In the genomic region with DNA sequence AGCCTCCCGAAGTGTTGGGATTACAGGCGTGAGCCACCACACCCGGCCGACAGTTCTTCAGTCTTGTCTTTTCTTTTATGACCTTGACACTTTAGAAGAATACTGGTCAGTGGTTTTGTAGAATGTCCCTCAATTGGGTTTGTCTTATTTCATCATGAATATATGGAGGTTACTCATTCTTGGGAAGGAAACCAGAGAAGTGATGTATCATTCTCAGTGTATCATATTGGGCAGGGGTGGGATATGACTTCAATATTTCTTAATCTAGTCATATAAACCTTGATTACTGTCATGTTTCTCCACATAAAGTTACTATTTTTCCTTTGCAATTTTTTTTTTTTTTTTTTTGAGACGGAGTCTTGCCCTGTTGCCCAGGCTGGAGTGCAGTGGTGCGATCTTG, we compare ENCODE assay signal across 19 cellular contexts. TPM values are rescaled to one million over a fixed set of nuclear protein-coding genes. Genes with fewer than 3 reads are reported as not detected.
DNase-seq lines count a peak whose midpoint lies in the region; ATAC-seq and TF ChIP-seq lines count a peak whose summit lies in the region.
"Had no signal": no experiment of that assay in that cellular context is flagged by ENCODE, and none has a peak within 500 bp of the region (broad histone marks: within the 10 kb centered on the region; RNA-seq: fewer than 3 reads in every experiment).

No MANE protein-coding gene starts in this region.

- dilution Hi-C loops in IMR-90 (cut with HindIII; ENCODE audit: low sequenced_read_pairs, unreplicated experiment), result no loop called here

- H4K91ac ChIP-seq in IMR-90 (ENCODE audit: insufficient read depth, low read depth, low read length) (no peak overlapping the region), mesenchymal stem cell (ENCODE audit: low read length) (no peak overlapping the region)

- peak; percentile 51 for DNase-seq in EL
- DNase-seq in IMR-90, result peak; percentile 79
- peak; percentile 28 for DNase-seq in dermis blood vessel endothelial cell
- DNase-seq in osteoblast (ENCODE audit: insufficient read length, low spot score, missing footprints), result peak; percentile 90
- no peak for DNase-seq in mesenchymal stem cell
- DNase-seq in NCI-H1694 (lab: John Stamatoyannopoulos, UW), result no peak
- DNase-seq: activated CD4-positive, alpha-beta T cell treated with anti-CD3 and anti-CD28 coated beads, Interleukin-2, amount 50 U/mL, for 4 hours; activated CD8-positive, alpha-beta memory T cell treated with anti-CD3 and anti-CD28 coated beads, Interleukin-2, amount 50 U/mL, for 48 hours; activated effector memory CD4-positive, alpha-beta T cell treated with anti-CD3 and anti-CD28 coated beads, Interleukin-2, amount 50 U/mL, for 16 hours; CD4-positive, alpha-beta memory T cell; DMS53; effector memory CD8-positive, alpha-beta T cell; foreskin keratinocyte; hypothalamus; NCI-H1417 treated with DMSO at 0.1 percent for 48 hours; NCI-H510A treated with DMSO at 0.1 percent for 48 hours; stimulated activated CD4-positive, alpha-beta T cell treated with anti-CD3 and anti-CD28 coated beads, Interleukin-1b, Interleukin-23, amount 100 ng/mL, for 48 hours had no signal

- H2BK20ac ChIP-seq in IMR-90 (ENCODE audit: low read depth, low read length), result no peak overlapping the region

- TF ChIP-seq POLR2A in IMR-90 (IDR thresholded peaks at IDR 0.05; ENCODE audit: low read depth, low read length), result no peak

- H3K27ac ChIP-seq in IMR-90 (ENCODE audit: insufficient read depth, low read length) (no peak overlapping the region), osteoblast (ENCODE audit: low read depth, low read length) (peak overlapping the region; percentile 36), mesenchymal stem cell (ENCODE audit: low read length, poor library complexity, severe bottlenecking) (no peak overlapping the region)
- H3K27ac ChIP-seq: foreskin keratinocyte, vagina had no signal

- no peak overlapping the region for H3K56ac ChIP-seq in IMR-90 (ENCODE audit: extremely low read depth, insufficient read depth, low read length)

- H3K4me3 ChIP-seq in IMR-90 (ENCODE audit: insufficient read depth, low read depth, low read length), result no peak overlapping the region
- no peak overlapping the region for H3K4me3 ChIP-seq in osteoblast (ENCODE audit: insufficient read depth, low read length)
- H3K4me3 ChIP-seq in mesenchymal stem cell (ENCODE audit: insufficient read depth in 1 of 2, low read depth in 1 of 2, low read length in 2 of 2), result no peak overlapping the region
- H3K4me3 ChIP-seq: vagina had no signal

- peaks cover 13% of the 10 kb centered on the region for H3K9me1 ChIP-seq in IMR-90 (ENCODE audit: insufficient read depth, low read length)

- intact Hi-C loops in IMR-90 (cut with micrococcal nuclease), result no loop called here

- H3K18ac ChIP-seq in IMR-90 (ENCODE audit: low read depth, low read length), result no peak overlapping the region
- no peak overlapping the region for H3K18ac ChIP-seq in mesenchymal stem cell (ENCODE audit: low read depth in 1 of 2, low read length in 2 of 2)

- TF ChIP-seq CTCF in IMR-90 (conservative IDR thresholded peaks at IDR 0.05; ENCODE audit: low read depth, low read length), result no peak
- no peak for TF ChIP-seq CTCF in osteoblast (IDR thresholded peaks at IDR 0.05; ENCODE audit: extremely low read depth, low read depth, low read length)

- no peak overlapping the region for H2AK9ac ChIP-seq in IMR-90 (replicated peaks; ENCODE audit: low read depth, low read length, poor library complexity)

- H4K5ac ChIP-seq in IMR-90 (ENCODE audit: low read depth, low read length), result no peak overlapping the region

- H3K14ac ChIP-seq in IMR-90 (replicated peaks; ENCODE audit: low read depth, low read length) (no peak overlapping the region), mesenchymal stem cell (ENCODE audit: low read length in 2 of 2) (no peak overlapping the region)

- peaks cover 69% of the 10 kb centered on the region for H3K79me2 ChIP-seq in osteoblast (ENCODE audit: insufficient read depth, low read length)

- POLR2A ChIA-PET in IMR-90 (lab: Charles Lee; ENCODE audit: unreplicated experiment), result no interaction called here

- H3K4ac ChIP-seq in IMR-90 (ENCODE audit: low read depth, low read length) (no peak overlapping the region), mesenchymal stem cell (ENCODE audit: low read depth in 1 of 2, low read length in 2 of 2) (no peak overlapping the region)

- no peak overlapping the region for H2BK12ac ChIP-seq in mesenchymal stem cell (ENCODE audit: low read length in 2 of 2)

- H3K36me3 ChIP-seq in IMR-90 (ENCODE audit: control insufficient read depth, insufficient read depth, low read length), result peaks cover 1% of the 10 kb centered on the region; the same call in 1 of the 2 replicates
- no peaks in the 10 kb centered on the region for H3K36me3 ChIP-seq in osteoblast (ENCODE audit: insufficient read depth, low read length)
- no peaks in the 10 kb centered on the region for H3K36me3 ChIP-seq in mesenchymal stem cell (ENCODE audit: control insufficient read depth in 1 of 2, insufficient read depth in 2 of 2, low read depth in 1 of 2, low read length in 2 of 2)
- H3K36me3 ChIP-seq: vagina had no signal

- peaks cover 32 to 56% of the 10 kb centered on the region in 2 experiments for H3K79me1 ChIP-seq in IMR-90 (ENCODE audit: low read depth in 1 of 2, low read length in 2 of 2)
- peaks cover 12% of the 10 kb centered on the region for H3K79me1 ChIP-seq in mesenchymal stem cell (replicated peaks; ENCODE audit: low read length, poor library complexity, severe bottlenecking)

- in situ Hi-C loops in IMR-90 (cut with MboI; ENCODE audit: low sequenced_read_pairs), result no loop called here

- H3K4me1 ChIP-seq in IMR-90 (ENCODE audit: control insufficient read depth, insufficient read depth, low read length) (peaks cover 8% of the 10 kb centered on the region), osteoblast (ENCODE audit: insufficient read depth, low read length) (peaks cover 22% of the 10 kb centered on the region), mesenchymal stem cell (ENCODE audit: control insufficient read depth, insufficient read depth, low read depth, low read length) (peaks cover 5% of the 10 kb centered on the region)

- H2AK5ac ChIP-seq in IMR-90 (ENCODE audit: low read depth, low read length) (no peak overlapping the region), mesenchymal stem cell (ENCODE audit: low read length, severe bottlenecking) (no peak overlapping the region)

- BruUV-seq in IMR-90 (replicated peaks; lab: Mats Ljungman, UMichigan), result no TSS peak

- CTCF ChIA-PET in IMR-90 (lab: Yijun Ruan, JAX), result no interaction called here

- H3K27me3 ChIP-seq in IMR-90 (ENCODE audit: control insufficient read depth, insufficient read depth, low read length) (no peaks in the 10 kb centered on the region), osteoblast (ENCODE audit: insufficient read depth, low read length) (no peaks in the 10 kb centered on the region), mesenchymal stem cell (ENCODE audit: control insufficient read depth in 1 of 2, insufficient read depth in 1 of 2, low read length in 2 of 2) (no peaks in the 10 kb centered on the region)
- H3K27me3 ChIP-seq: foreskin keratinocyte, vagina had no signal

- H2BK5ac ChIP-seq in IMR-90 (ENCODE audit: low read depth, low read length, poor library complexity, severe bottlenecking) (no peak overlapping the region), mesenchymal stem cell (ENCODE audit: low read depth, low read length, poor library complexity, severe bottlenecking) (no peak overlapping the region)

- no peak overlapping the region for H2BK120ac ChIP-seq in IMR-90 (ENCODE audit: low read depth, low read length)
- no peak overlapping the region for H2BK120ac ChIP-seq in mesenchymal stem cell (ENCODE audit: low read depth, low read length)

- no peak overlapping the region for H3K9ac ChIP-seq in IMR-90 (ENCODE audit: low read depth, low read length)
- H3K9ac ChIP-seq in mesenchymal stem cell (ENCODE audit: low read length), result no peak overlapping the region

- H2AFZ ChIP-seq in IMR-90 (replicated peaks; ENCODE audit: low read length, poor library complexity) (no peak overlapping the region), osteoblast (ENCODE audit: low read length) (no peak overlapping the region), mesenchymal stem cell (ENCODE audit: low read depth, low read length) (no peak overlapping the region)

- H3K4me2 ChIP-seq in IMR-90 (ENCODE audit: low read depth, low read length) (no peak overlapping the region), osteoblast (ENCODE audit: insufficient read depth, low read length) (no peak overlapping the region), mesenchymal stem cell (ENCODE audit: low read length, poor library complexity, severe bottlenecking) (no peak overlapping the region)

- H3K9me3 ChIP-seq in IMR-90 (ENCODE audit: control insufficient read depth, insufficient read depth, low read length) (no peaks in the 10 kb centered on the region), osteoblast (ENCODE audit: low read depth, low read length) (no peaks in the 10 kb centered on the region), mesenchymal stem cell (ENCODE audit: control insufficient read depth, low read length) (no peaks in the 10 kb centered on the region)
- H3K9me3 ChIP-seq: vagina had no signal

- H4K8ac ChIP-seq in IMR-90 (ENCODE audit: low read depth in 2 of 2, low read length in 2 of 2) (no peak overlapping the region), mesenchymal stem cell (ENCODE audit: low read length) (no peak overlapping the region)

- H4K20me1 ChIP-seq in IMR-90 (ENCODE audit: insufficient read depth, low read length), result peaks cover 41% of the 10 kb centered on the region
- H4K20me1 ChIP-seq in osteoblast (ENCODE audit: insufficient read depth, low read length), result peaks cover 29% of the 10 kb centered on the region

- H3K23ac ChIP-seq in IMR-90 (ENCODE audit: low read depth, low read length), result no peak overlapping the region
- H3K23ac ChIP-seq in mesenchymal stem cell (ENCODE audit: low read length in 2 of 2), result no peak overlapping the region

- no peak for TF ChIP-seq RAD21 in IMR-90 (IDR thresholded peaks at IDR 0.05; ENCODE audit: low read length)

- no peak overlapping the region for H2BK15ac ChIP-seq in IMR-90 (ENCODE audit: low read depth, low read length)
- H2BK15ac ChIP-seq in mesenchymal stem cell (ENCODE audit: low read depth, poor library complexity, severe bottlenecking), result no peak overlapping the region

- no CpG with 5 or more reads among the region's 6 CpGs for WGBS in IMR-90 (ENCODE audit: extremely low coverage in 2 of 2, insufficient read length in 1 of 2), 2 experiments
- 96% methylated on average over 6 of the region's 6 CpGs for WGBS in mesenchymal stem cell

- ATAC-seq in IMR-90 (ENCODE audit: low read depth) (peak; percentile 40; the same call in 1 of the 2 replicates), HG03469 (IDR thresholded peaks at IDR 0.05; ENCODE audit: unreplicated experiment) (no peak)
- ATAC-seq: effector memory CD8-positive, alpha-beta T cell; foreskin keratinocyte had no signal

TF ChIP-seq in IMR-90, 13 proteins besides CTCF, POLR2A, EP300 and RAD21 (continues in another document):
- TF ChIP-seq SMC3 (IDR thresholded peaks at IDR 0.05; ENCODE audit: low read depth, low read length), result no peak

RNA-seq across cellular contexts. Expression of a gene that starts 36.9 kb away (rescaled TPM):
- 47.5 and 58.0 TPM in 2 replicates for total RNA-seq in IMR-90 (2012; rRNA removed)
- polyA plus RNA-seq in IMR-90 (2012; rRNA removed), result 23.5 and 24.8 TPM in 2 replicates
- polyA plus RNA-seq in IMR-90 (2012; cell fraction: cytosol; rRNA removed), result 7.3 and 30.5 TPM in 2 replicates
- polyA plus RNA-seq in IMR-90 (2012; cell fraction: nucleus; rRNA removed; ENCODE audit: low replicate concordance), result 43.5 and 44.6 TPM in 2 replicates
- 91.0 and 185 TPM in 2 replicates for total RNA-seq in dermis blood vessel endothelial cell
- 35.5 and 38.6 TPM in 2 replicates for total RNA-seq in osteoblast
- 8.5 TPM for polyA plus RNA-seq in mesenchymal stem cell (2013, experiment 1 of 2)
- 8.2 TPM for polyA plus RNA-seq in mesenchymal stem cell (2013, experiment 2 of 2)

Comparison
In these comparisons a context has a peak if more than half of its experiments do, and no peak if none do; other contexts are left out.
1. DNase-seq: peak in EL (single experiment), IMR-90 (single experiment), dermis blood vessel endothelial cell (single experiment) and osteoblast (single experiment); none in mesenchymal stem cell (single experiment) and NCI-H1694 (single experiment).